Comparison of ENCODE assay signal across 1 cellular context in the genomic region with DNA sequence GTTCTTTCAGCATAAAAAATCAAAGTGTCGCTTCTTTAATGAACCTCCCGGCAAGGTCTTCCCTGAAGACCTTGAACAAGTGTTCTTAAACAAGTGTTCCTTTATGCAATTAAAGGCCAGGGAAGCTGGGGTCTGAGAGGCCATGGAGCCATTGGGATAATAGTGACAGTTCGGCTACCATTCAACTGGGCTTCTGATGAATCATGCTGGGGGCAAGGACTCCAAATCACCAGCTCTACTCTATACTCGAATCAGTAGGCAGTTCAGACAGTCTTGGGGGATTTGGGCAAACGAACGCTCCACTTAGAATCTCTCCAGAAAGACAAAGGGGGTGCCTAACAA.
TF ChIP-seq lines count a peak whose summit lies in the region.

No MANE protein-coding gene starts in this region.

TF ChIP-seq in endothelial cell of umbilical vein, 7 proteins besides CTCF, POLR2A, EP300 and RAD21 (continued from another document):
- no peak for TF ChIP-seq FOS (IDR thresholded peaks at IDR 0.05; ENCODE audit: borderline replicate concordance, insufficient read depth, low read length)
- no peak for TF ChIP-seq EZH2 (IDR thresholded peaks at IDR 0.05; ENCODE audit: borderline replicate concordance, low read depth, low read length, severe bottlenecking)
- TF ChIP-seq GATA2 (IDR thresholded peaks at IDR 0.05; ENCODE audit: insufficient read depth, insufficient read length, low read depth, low read length): no peak
- TF ChIP-seq POLR2AphosphoS5 (IDR thresholded peaks at IDR 0.05; ENCODE audit: insufficient read depth, low read depth, low read length): no peak
- TF ChIP-seq, protein P1, sequence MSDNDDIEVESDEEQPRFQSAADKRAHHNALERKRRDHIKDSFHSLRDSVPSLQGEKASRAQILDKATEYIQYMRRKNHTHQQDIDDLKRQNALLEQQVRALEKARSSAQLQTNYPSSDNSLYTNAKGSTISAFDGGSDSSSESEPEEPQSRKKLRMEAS (IDR thresholded peaks at IDR 0.05; ENCODE audit: insufficient read depth, insufficient read length): no peak
- no peak for TF ChIP-seq JUN (IDR thresholded peaks at IDR 0.05; ENCODE audit: borderline replicate concordance, insufficient read depth, insufficient read length, low read depth)
